In the genomic region with DNA sequence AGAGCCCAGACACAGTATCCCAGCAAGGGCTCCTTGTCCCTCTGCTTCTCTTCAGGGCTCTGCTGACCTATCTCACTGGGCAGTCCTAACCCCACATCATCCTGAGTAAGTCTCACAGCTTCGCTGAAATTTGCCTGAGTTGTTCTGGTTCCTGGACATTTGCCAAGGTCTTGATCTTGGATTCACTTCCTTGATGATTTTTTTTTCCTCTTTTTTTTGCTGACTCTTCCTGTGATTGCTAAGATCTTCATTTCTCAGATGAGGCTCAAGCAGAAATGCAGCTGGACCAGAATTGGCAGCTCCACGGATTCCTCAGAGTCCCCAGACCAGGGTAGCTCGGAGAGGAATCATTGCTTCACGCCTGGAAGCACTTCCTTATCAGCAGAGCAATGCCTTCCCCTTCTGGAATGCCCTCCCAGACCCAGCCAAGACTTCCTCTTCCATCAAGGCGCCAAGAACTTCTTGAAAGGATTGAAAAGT, we compare ENCODE assay signal across 13 cellular contexts. TPM values are rescaled to one million over a fixed set of nuclear protein-coding genes. Genes with fewer than 3 reads are reported as not detected.
DNase-seq lines count a peak whose midpoint lies in the region; ATAC-seq and TF ChIP-seq lines count a peak whose summit lies in the region.
"Had no signal": no experiment of that assay in that cellular context is flagged by ENCODE, and none has a peak within 500 bp of the region (broad histone marks: within the 10 kb centered on the region; RNA-seq: fewer than 3 reads in every experiment).

No MANE protein-coding gene starts in this region.

- no peak overlapping the region for H3K27ac Mint-ChIP-seq in activated CD4-positive, alpha-beta T cell treated with anti-CD3 and anti-CD28 coated beads, Interleukin-2, amount 10 ng/mL, durations not matched to agents 24 days and 14 days
- H3K27ac Mint-ChIP-seq: GM23338 had no signal

- H3K4me1 Mint-ChIP-seq in activated CD4-positive, alpha-beta T cell treated with anti-CD3 and anti-CD28 coated beads, Interleukin-2, amount 10 ng/mL, durations not matched to agents 24 days and 14 days = no peaks in the 10 kb centered on the region
- H3K4me1 Mint-ChIP-seq: central memory CD8-positive, alpha-beta T cell had no signal

- H3K27me3 ChIP-seq in lower lobe of right lung (ENCODE audit: low read depth) = no peaks in the 10 kb centered on the region

- DNase-seq in A172 (ENCODE audit: low spot score) = peak; percentile 37
- DNase-seq in M059J (ENCODE audit: low read depth) = peak; percentile 82
- DNase-seq in dermis blood vessel endothelial cell = peak; percentile 75
- DNase-seq in lower lobe of right lung = no peak
- DNase-seq in activated CD4-positive, alpha-beta T cell treated with anti-CD3 and anti-CD28 coated beads, Interleukin-2, amount 10 ng/mL, durations not matched to agents 24 days and 14 days = no peak
- no peak for DNase-seq in HuH-7.5 (ENCODE audit: low spot score)
- no peak for DNase-seq in AG20443 (ENCODE audit: low spot score)
- DNase-seq: activated T-cell treated with anti-CD3 and anti-CD28 coated beads, Interleukin-2, amount 50 U/mL, for 1 hour; NCI-H1417; stimulated activated naive CD8-positive, alpha-beta T cell treated with anti-CD3 and anti-CD28 coated beads, Interleukin-15, Interleukin-2, amounts not matched to agents 100 U/mL and 50 U/mL, for 24 hours had no signal

- H3K4me3 ChIP-seq in lower lobe of right lung = no peak overlapping the region
- H3K4me3 ChIP-seq: GM23338 had no signal

- ATAC-seq in lower lobe of right lung (peak; percentile 68 to 75), GM21360 (IDR thresholded peaks at IDR 0.05; ENCODE audit: unreplicated experiment) (no peak)
- ATAC-seq: GM23338; stimulated activated naive CD8-positive, alpha-beta T cell treated with anti-CD3 and anti-CD28 coated beads, Interleukin-15, Interleukin-2, amounts not matched to agents 100 U/mL and 50 U/mL, for 24 hours had no signal

- intact Hi-C loops in lower lobe of right lung (cut with DNase I) = no loop called here
- intact Hi-C loops in activated CD4-positive, alpha-beta T cell treated with anti-CD3 and anti-CD28 coated beads, Interleukin-2, amount 10 ng/mL, durations not matched to agents 24 days and 14 days (cut with micrococcal nuclease) = no loop called here

- no peak overlapping the region for H3K4me3 Mint-ChIP-seq in activated CD4-positive, alpha-beta T cell treated with anti-CD3 and anti-CD28 coated beads, Interleukin-2, amount 10 ng/mL, durations not matched to agents 24 days and 14 days
- H3K4me3 Mint-ChIP-seq: central memory CD8-positive, alpha-beta T cell; GM23338 had no signal

- no peaks in the 10 kb centered on the region for H3K9me3 Mint-ChIP-seq in activated CD4-positive, alpha-beta T cell treated with anti-CD3 and anti-CD28 coated beads, Interleukin-2, amount 10 ng/mL, durations not matched to agents 24 days and 14 days
- H3K9me3 Mint-ChIP-seq: central memory CD8-positive, alpha-beta T cell; GM23338 had no signal

- H3K27me3 Mint-ChIP-seq in activated CD4-positive, alpha-beta T cell treated with anti-CD3 and anti-CD28 coated beads, Interleukin-2, amount 10 ng/mL, durations not matched to agents 24 days and 14 days = peaks cover 38% of the 10 kb centered on the region

- no peaks in the 10 kb centered on the region for H3K36me3 Mint-ChIP-seq in activated CD4-positive, alpha-beta T cell treated with anti-CD3 and anti-CD28 coated beads, Interleukin-2, amount 10 ng/mL, durations not matched to agents 24 days and 14 days (ENCODE audit: low read depth)

- H3K36me3 ChIP-seq in lower lobe of right lung = no peaks in the 10 kb centered on the region

- H3K4me1 ChIP-seq in lower lobe of right lung = peaks cover 13% of the 10 kb centered on the region

- no peak for TF ChIP-seq CTCF in lower lobe of right lung (IDR thresholded peaks at IDR 0.05)

- no peaks in the 10 kb centered on the region for H3K9me3 ChIP-seq in lower lobe of right lung

- no peak overlapping the region for H3K27ac ChIP-seq in lower lobe of right lung

RNA-seq across cellular contexts. Expression of a gene that starts 8.6 kb away (rescaled TPM):
- total RNA-seq in A172 (2014; rRNA removed; shearing (Covaris generic)) = 0.50 and 1.4 TPM in 2 replicates
- 0.44 and 1.7 TPM in 2 replicates for total RNA-seq in M059J (2014; rRNA removed; shearing (Covaris generic))
- total RNA-seq in dermis blood vessel endothelial cell = 7.6 and 27.7 TPM in 2 replicates
- 5.3 TPM for total RNA-seq in lower lobe of right lung
- 3.6 and 3.9 TPM in 2 replicates for total RNA-seq in activated CD4-positive, alpha-beta T cell treated with anti-CD3 and anti-CD28 coated beads, Interleukin-2, amount 10 ng/mL, durations not matched to agents 24 days and 14 days

Comparison
In these comparisons a context has a peak if more than half of its experiments do, and no peak if none do; other contexts are left out.
1. DNase-seq: peak in A172 (single experiment), M059J (single experiment) and dermis blood vessel endothelial cell (single experiment); none in lower lobe of right lung (single experiment), activated CD4-positive, alpha-beta T cell treated with anti-CD3 and anti-CD28 coated beads, Interleukin-2, amount 10 ng/mL, durations not matched to agents 24 days and 14 days (single experiment), HuH-7.5 (single experiment) and AG20443 (single experiment).